In the genomic region with DNA sequence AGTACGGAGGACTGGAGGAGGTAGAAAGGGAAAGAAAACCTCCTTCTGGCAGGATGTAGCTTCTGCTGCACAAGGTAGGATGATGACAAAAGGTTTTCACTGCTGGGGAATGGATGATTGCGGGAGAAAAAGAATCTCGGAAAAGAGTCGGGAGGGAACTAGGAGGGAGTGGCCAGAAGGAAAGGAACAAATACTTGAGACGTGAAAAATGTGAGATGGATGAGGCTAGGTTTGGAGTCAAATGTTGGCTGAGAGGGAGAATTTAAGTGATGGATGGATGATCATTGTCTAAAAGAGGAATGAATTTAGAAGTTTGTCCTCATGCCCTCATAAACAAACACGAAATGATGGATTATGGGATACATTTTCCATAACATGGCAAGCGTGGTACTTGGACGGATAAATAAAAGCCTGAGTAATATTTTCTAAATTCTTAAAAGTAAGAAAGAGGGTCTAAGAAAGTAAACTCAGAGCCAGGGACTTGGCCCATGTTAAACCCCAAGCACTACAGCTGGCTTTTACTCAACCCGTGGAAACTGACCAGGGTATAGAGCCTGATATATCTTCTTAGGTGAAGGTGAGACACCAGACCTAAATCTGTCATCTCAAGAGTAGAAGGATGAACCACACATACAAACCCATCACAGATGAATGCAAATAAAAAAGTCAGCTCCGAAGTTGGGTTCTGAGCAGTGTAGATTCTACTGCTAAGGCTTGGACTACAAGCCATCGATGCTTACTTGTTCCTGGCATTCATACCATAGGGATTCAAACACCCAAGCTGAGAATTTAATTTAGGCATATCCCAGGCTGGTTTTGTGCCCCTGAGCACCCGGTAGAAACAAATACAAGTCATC, we compare ENCODE assay signal across 8 cellular contexts.
A peak's percentile ranks its signal among the peaks of the same experiment; 100 is the strongest.
DNase-seq lines count a peak whose midpoint lies in the region; ATAC-seq and TF ChIP-seq lines count a peak whose summit lies in the region.

No MANE protein-coding gene starts in this region.

- H4K91ac ChIP-seq in mesenchymal stem cell (ENCODE audit: low read length): no peak overlapping the region

- intact Hi-C loops in Right ventricle myocardium inferior (cut with DNase I): loop anchor here (2.0 to 5.0 kb wide), 3 partner anchors 13 to 973 kb away; a partner anchor contains a TSS

- no peak overlapping the region for H3K14ac ChIP-seq in mesenchymal stem cell (ENCODE audit: low read length in 2 of 2)

- peak overlapping the region in 1 of 2 experiments; percentile 18 for H3K18ac ChIP-seq in mesenchymal stem cell (ENCODE audit: low read depth in 1 of 2, low read length in 2 of 2)

- peaks cover 14% of the 10 kb centered on the region for H3K79me1 ChIP-seq in mesenchymal stem cell (replicated peaks; ENCODE audit: low read length, poor library complexity, severe bottlenecking)

- H3K36me3 ChIP-seq in cardiac muscle cell (no peaks in the 10 kb centered on the region), mesenchymal stem cell (ENCODE audit: control insufficient read depth in 1 of 2, insufficient read depth in 2 of 2, low read depth in 1 of 2, low read length in 2 of 2) (peaks cover 4 to 12% of the 10 kb centered on the region in 2 experiments)

- no peak overlapping the region for H2BK15ac ChIP-seq in mesenchymal stem cell (ENCODE audit: low read depth, poor library complexity, severe bottlenecking)

- H2AFZ ChIP-seq in mesenchymal stem cell (ENCODE audit: low read depth, low read length): no peak overlapping the region

- peak overlapping the region; percentile 88 for H3K9ac ChIP-seq in mesenchymal stem cell (ENCODE audit: low read length)

- H4K8ac ChIP-seq in mesenchymal stem cell (ENCODE audit: low read length): no peak overlapping the region

- no peak overlapping the region for H2AK5ac ChIP-seq in mesenchymal stem cell (ENCODE audit: low read length, severe bottlenecking)

- H2BK12ac ChIP-seq in mesenchymal stem cell (ENCODE audit: low read length in 2 of 2): no peak overlapping the region

- no peak overlapping the region for H3K27ac ChIP-seq in cardiac muscle cell
- H3K27ac ChIP-seq in mesenchymal stem cell (ENCODE audit: low read length, poor library complexity, severe bottlenecking): peak overlapping the region; percentile 56

- peak overlapping the region; percentile 81 for H3K4me3 ChIP-seq in cardiac muscle cell
- H3K4me3 ChIP-seq in cardiac fibroblast (replicated peaks in 1 of 2; ENCODE audit: low read depth in 2 of 2, low read length in 2 of 2): peak overlapping the region; percentile 53 to 59
- peak overlapping the region in 1 of 2 experiments; percentile 85 for H3K4me3 ChIP-seq in mesenchymal stem cell (ENCODE audit: insufficient read depth in 1 of 2, low read depth in 1 of 2, low read length in 2 of 2)

- no peak for TF ChIP-seq CTCF in cardiac muscle cell (IDR thresholded peaks at IDR 0.05; ENCODE audit: low read depth, low read length)
- no peak for TF ChIP-seq CTCF in cardiac fibroblast (IDR thresholded peaks at IDR 0.05; ENCODE audit: low read depth, low read length)

- DNase-seq in cardiac muscle cell (ENCODE audit: low read depth in 1 of 2, low spot score in 1 of 2): peak in 1 of 2 donors; percentile 38
- DNase-seq in Right ventricle myocardium inferior (ENCODE audit: missing footprints): no peak
- peak; percentile 41 for DNase-seq in NCI-H748 treated with DMSO at 0.1 percent for 48 hours (lab: John Stamatoyannopoulos, UW)
- DNase-seq in cardiac fibroblast (ENCODE audit: low read depth in 2 of 2): peak; percentile 31 to 51
- peak; percentile 55 for DNase-seq in mesenchymal stem cell
- DNase-seq in ureter (ENCODE audit: low spot score): no peak
- DNase-seq in UCSD-AML1 (lab: John Stamatoyannopoulos, UW; ENCODE audit: unreplicated experiment): no peak

- H3K23ac ChIP-seq in mesenchymal stem cell (ENCODE audit: low read length in 2 of 2): no peak overlapping the region

- H3K27me3 ChIP-seq in cardiac muscle cell (no peaks in the 10 kb centered on the region), mesenchymal stem cell (ENCODE audit: control insufficient read depth in 1 of 2, insufficient read depth in 1 of 2, low read length in 2 of 2) (no peaks in the 10 kb centered on the region)

- ATAC-seq in Right ventricle myocardium inferior: no peak
- no peak for ATAC-seq in activated CD4-positive, CD25-positive, alpha-beta regulatory T cell treated with anti-CD3 and anti-CD28 coated beads, Interleukin-2, amount 50 U/mL, for 24 hours

- H3K9me3 ChIP-seq in cardiac muscle cell (ENCODE audit: low read depth) (no peaks in the 10 kb centered on the region), mesenchymal stem cell (ENCODE audit: control insufficient read depth, low read length) (no peaks in the 10 kb centered on the region)

- no peak overlapping the region for H2BK5ac ChIP-seq in mesenchymal stem cell (ENCODE audit: low read depth, low read length, poor library complexity, severe bottlenecking)

- H2BK120ac ChIP-seq in mesenchymal stem cell (ENCODE audit: low read depth, low read length): no peak overlapping the region

- peak overlapping the region; percentile 62 for H3K4me2 ChIP-seq in mesenchymal stem cell (ENCODE audit: low read length, poor library complexity, severe bottlenecking)

- 36% methylated on average over 8 of the region's 12 CpGs for WGBS in mesenchymal stem cell

- H3K4ac ChIP-seq in mesenchymal stem cell (ENCODE audit: low read depth in 1 of 2, low read length in 2 of 2): no peak overlapping the region

- peaks cover 3% of the 10 kb centered on the region for H3K4me1 ChIP-seq in cardiac muscle cell (ENCODE audit: low read depth)
- H3K4me1 ChIP-seq in mesenchymal stem cell (ENCODE audit: control insufficient read depth, insufficient read depth, low read depth, low read length): no peaks in the 10 kb centered on the region

Comparison
In these comparisons a context has a peak if more than half of its experiments do, and no peak if none do; other contexts are left out.
1. DNase-seq: peak in NCI-H748 treated with DMSO at 0.1 percent for 48 hours (single experiment), cardiac fibroblast (2 of 2) and mesenchymal stem cell (single experiment); none in Right ventricle myocardium inferior (single experiment), ureter (single experiment) and UCSD-AML1 (single experiment).